Comparison of ENCODE assay signal across 8 cellular contexts in genomic region chr5:138465288-138466057, GRCh38. TPM values are rescaled to one million over a fixed set of nuclear protein-coding genes. Genes with fewer than 3 reads are reported as not detected.
A peak's percentile ranks its signal among the peaks of the same experiment; 100 is the strongest.
DNase-seq lines count a peak whose midpoint lies in the region; ATAC-seq and TF ChIP-seq lines count a peak whose summit lies in the region.

TSS of gene EGR1 (plus strand) at chr5:138465479. CDS start at chr5:138465762, 283 bp downstream.

- no peaks in the 10 kb centered on the region for H3K9me3 Mint-ChIP-seq in activated CD4-positive, alpha-beta T cell treated with anti-CD3 and anti-CD28 coated beads, Interleukin-2, amount 10 ng/mL, durations not matched to agents 24 days and 14 days

- H3K36me3 ChIP-seq in BJ (ENCODE audit: control insufficient read depth, insufficient read depth, low read length), result peaks cover 8% of the 10 kb centered on the region

- no peak for TF ChIP-seq CTCF in BJ (IDR thresholded peaks at IDR 0.05; ENCODE audit: insufficient read depth, low read depth, low read length)

- ATAC-seq in HG03442 (IDR thresholded peaks at IDR 0.05; ENCODE audit: unreplicated experiment), result peak; percentile 47

- POLR2A ChIA-PET in BJ (lab: Charles Lee), result interaction anchor here (0.6 to 2.2 kb wide), 3 partner anchors 10 to 77 kb away, joined by 3 to 6 read pairs (median 4); partner anchors contain the start of gene ETF1

- peak within 1 kb of the TSS; percentile 93 for H3K27ac Mint-ChIP-seq in activated CD4-positive, alpha-beta T cell treated with anti-CD3 and anti-CD28 coated beads, Interleukin-2, amount 10 ng/mL, durations not matched to agents 24 days and 14 days

- H3K27me3 Mint-ChIP-seq in activated CD4-positive, alpha-beta T cell treated with anti-CD3 and anti-CD28 coated beads, Interleukin-2, amount 10 ng/mL, durations not matched to agents 24 days and 14 days, result peaks cover 6% of the 10 kb centered on the region

- peaks cover 36% of the 10 kb centered on the region for H3K4me1 Mint-ChIP-seq in activated CD4-positive, alpha-beta T cell treated with anti-CD3 and anti-CD28 coated beads, Interleukin-2, amount 10 ng/mL, durations not matched to agents 24 days and 14 days

- CTCF ChIA-PET in BJ (lab: Yijun Ruan, JAX), result interaction anchor here (0.9 to 11.1 kb wide), 15 partner anchors 11 to 815 kb away, joined by 3 to 101 read pairs (median 8); no protein-coding TSS in a partner anchor

- H3K27ac ChIP-seq in cingulate gyrus (ENCODE audit: low read depth, low read length), result peak within 1 kb of the TSS; percentile 95

- peak within 1 kb of the TSS; percentile 90 for H3K4me3 Mint-ChIP-seq in activated CD4-positive, alpha-beta T cell treated with anti-CD3 and anti-CD28 coated beads, Interleukin-2, amount 10 ng/mL, durations not matched to agents 24 days and 14 days

- H3K36me3 Mint-ChIP-seq in activated CD4-positive, alpha-beta T cell treated with anti-CD3 and anti-CD28 coated beads, Interleukin-2, amount 10 ng/mL, durations not matched to agents 24 days and 14 days (ENCODE audit: low read depth), result peaks cover 28% of the 10 kb centered on the region

- peak within 1 kb of the TSS; percentile 84 for H3K4me3 ChIP-seq in BJ (ENCODE audit: low read depth, low read length)

- no peaks in the 10 kb centered on the region for H3K27me3 ChIP-seq in BJ (ENCODE audit: control insufficient read depth, insufficient read depth, low read length)

- DNase-seq in BJ (ENCODE audit: low read depth) (peak; percentile 51), GM19240 (ENCODE audit: insufficient read length, low spot score) (peak; percentile 68), NCI-H526 (lab: John Stamatoyannopoulos, UW) (peak; percentile 92 to 95), left kidney (ENCODE audit: low read depth, low spot score) (peak; percentile 98)
- peak; percentile 98 for DNase-seq in activated CD4-positive, alpha-beta T cell treated with anti-CD3 and anti-CD28 coated beads, Interleukin-2, amount 10 ng/mL, durations not matched to agents 24 days and 14 days
- peak; percentile 95 for DNase-seq in stimulated activated CD4-positive, alpha-beta T cell treated with anti-CD3 and anti-CD28 coated beads, Interleukin-1b, Interleukin-23, amount 100 ng/mL, for 48 hours

- intact Hi-C loops in activated CD4-positive, alpha-beta T cell treated with anti-CD3 and anti-CD28 coated beads, Interleukin-2, amount 10 ng/mL, durations not matched to agents 24 days and 14 days (cut with micrococcal nuclease), result loop anchor here (1.0 to 10.0 kb wide), 8 partner anchors 27 to 927 kb away; partner anchors contain the start of genes BRD8, ETF1, HNRNPA0 and HSPA9

RNA-seq across cellular contexts. Expression of gene EGR1, which starts in this region (rescaled TPM):
- 4.7 and 5.4 TPM in 2 replicates for polyA plus RNA-seq in BJ (2011; rRNA removed)
- polyA minus RNA-seq in BJ (2011; rRNA and poly(A)+ RNA removed), result 8.9 and 12.4 TPM in 2 replicates
- 53.4 and 54.6 TPM in 2 replicates for total RNA-seq in activated CD4-positive, alpha-beta T cell treated with anti-CD3 and anti-CD28 coated beads, Interleukin-2, amount 10 ng/mL, durations not matched to agents 24 days and 14 days

Comparison
In these comparisons a context has a peak if more than half of its experiments do, and no peak if none do; other contexts are left out.
1. Peak in every context shown above with its lines: DNase-seq, ATAC-seq, H3K4me3 ChIP-seq and H3K27ac ChIP-seq.